ENCODE assay signal across 1 cellular context in the genomic region with DNA sequence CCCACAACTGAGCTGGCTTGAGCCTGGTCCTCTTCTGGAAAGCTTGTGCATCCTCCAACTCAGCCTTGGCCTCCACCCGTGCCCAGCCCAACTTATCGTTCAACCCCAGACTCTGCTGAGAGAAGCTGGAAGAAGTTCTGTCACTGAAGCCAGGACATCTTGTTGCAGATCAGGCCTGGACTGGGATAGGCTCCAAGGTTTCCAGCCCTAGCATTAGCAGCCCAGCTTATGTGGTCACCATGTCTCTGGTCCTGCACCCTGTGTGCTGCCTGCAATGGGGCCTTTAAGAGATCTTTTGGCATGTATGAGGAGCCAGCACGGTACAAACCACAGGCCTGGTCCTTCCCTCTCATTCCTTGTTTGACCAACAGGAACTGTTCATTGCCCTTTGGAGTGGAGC.
TF ChIP-seq lines count a peak whose summit lies in the region.

No MANE protein-coding gene starts in this region.

TF ChIP-seq in HepG2, 621 proteins besides CTCF, POLR2A, EP300 and RAD21:
- TF ChIP-seq ZNF121 (CRISPR knock-in tag; IDR thresholded peaks at IDR 0.05) (no peak), ZNF350 (CRISPR knock-in tag; IDR thresholded peaks at IDR 0.05; ENCODE audit: borderline replicate concordance, low read depth) (no peak), ZNF674 (CRISPR knock-in tag; IDR thresholded peaks at IDR 0.05; ENCODE audit: low read depth) (no peak), ZNF230 (CRISPR knock-in tag; IDR thresholded peaks at IDR 0.05) (no peak), ZNF251 (CRISPR knock-in tag; IDR thresholded peaks at IDR 0.05) (no peak), SIX1 (CRISPR knock-in tag; IDR thresholded peaks at IDR 0.05; ENCODE audit: borderline replicate concordance) (no peak), HDAC1 (CRISPR knock-in tag; IDR thresholded peaks at IDR 0.05) (no peak), ZNF747 (CRISPR knock-in tag; IDR thresholded peaks at IDR 0.05; ENCODE audit: borderline replicate concordance) (no peak), ARID2 (CRISPR knock-in tag; IDR thresholded peaks at IDR 0.05; ENCODE audit: borderline replicate concordance) (no peak), ZNF557 (CRISPR knock-in tag; IDR thresholded peaks at IDR 0.05) (no peak), ZNF280D (CRISPR knock-in tag; IDR thresholded peaks at IDR 0.05) (no peak), SMC3 (IDR thresholded peaks at IDR 0.05; ENCODE audit: low read length) (no peak), ZNF441 (CRISPR knock-in tag; IDR thresholded peaks at IDR 0.05; ENCODE audit: borderline replicate concordance) (no peak), TFE3 (CRISPR knock-in tag; IDR thresholded peaks at IDR 0.05) (no peak)
- TF ChIP-seq, protein P1, sequence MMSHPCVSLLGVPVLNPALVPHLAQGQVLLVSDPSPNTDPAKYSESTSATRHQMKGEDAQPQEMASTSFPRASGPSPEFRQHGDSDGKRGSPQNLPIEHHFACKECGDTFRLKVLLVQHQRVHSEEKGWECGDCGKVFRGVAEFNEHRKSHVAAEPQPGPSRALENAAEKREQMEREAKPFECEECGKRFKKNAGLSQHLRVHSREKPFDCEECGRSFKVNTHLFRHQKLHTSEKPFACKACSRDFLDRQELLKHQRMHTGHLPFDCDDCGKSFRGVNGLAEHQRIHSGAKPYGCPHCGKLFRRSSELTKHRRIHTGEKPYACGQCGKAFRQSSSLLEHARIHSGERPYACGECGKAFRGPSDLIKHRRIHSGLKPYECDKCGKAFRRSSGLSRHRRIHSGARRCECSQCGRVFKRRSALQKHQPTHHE (CRISPR knock-in tag; IDR thresholded peaks at IDR 0.05; ENCODE audit: borderline replicate concordance), result no peak
- TF ChIP-seq, protein P2, sequence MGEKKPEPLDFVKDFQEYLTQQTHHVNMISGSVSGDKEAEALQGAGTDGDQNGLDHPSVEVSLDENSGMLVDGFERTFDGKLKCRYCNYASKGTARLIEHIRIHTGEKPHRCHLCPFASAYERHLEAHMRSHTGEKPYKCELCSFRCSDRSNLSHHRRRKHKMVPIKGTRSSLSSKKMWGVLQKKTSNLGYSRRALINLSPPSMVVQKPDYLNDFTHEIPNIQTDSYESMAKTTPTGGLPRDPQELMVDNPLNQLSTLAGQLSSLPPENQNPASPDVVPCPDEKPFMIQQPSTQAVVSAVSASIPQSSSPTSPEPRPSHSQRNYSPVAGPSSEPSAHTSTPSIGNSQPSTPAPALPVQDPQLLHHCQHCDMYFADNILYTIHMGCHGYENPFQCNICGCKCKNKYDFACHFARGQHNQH (CRISPR knock-in tag; IDR thresholded peaks at IDR 0.05), result no peak
- TF ChIP-seq, protein P3, sequence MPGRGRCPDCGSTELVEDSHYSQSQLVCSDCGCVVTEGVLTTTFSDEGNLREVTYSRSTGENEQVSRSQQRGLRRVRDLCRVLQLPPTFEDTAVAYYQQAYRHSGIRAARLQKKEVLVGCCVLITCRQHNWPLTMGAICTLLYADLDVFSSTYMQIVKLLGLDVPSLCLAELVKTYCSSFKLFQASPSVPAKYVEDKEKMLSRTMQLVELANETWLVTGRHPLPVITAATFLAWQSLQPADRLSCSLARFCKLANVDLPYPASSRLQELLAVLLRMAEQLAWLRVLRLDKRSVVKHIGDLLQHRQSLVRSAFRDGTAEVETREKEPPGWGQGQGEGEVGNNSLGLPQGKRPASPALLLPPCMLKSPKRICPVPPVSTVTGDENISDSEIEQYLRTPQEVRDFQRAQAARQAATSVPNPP (CRISPR knock-in tag; IDR thresholded peaks at IDR 0.05), result no peak
